In the genomic region with DNA sequence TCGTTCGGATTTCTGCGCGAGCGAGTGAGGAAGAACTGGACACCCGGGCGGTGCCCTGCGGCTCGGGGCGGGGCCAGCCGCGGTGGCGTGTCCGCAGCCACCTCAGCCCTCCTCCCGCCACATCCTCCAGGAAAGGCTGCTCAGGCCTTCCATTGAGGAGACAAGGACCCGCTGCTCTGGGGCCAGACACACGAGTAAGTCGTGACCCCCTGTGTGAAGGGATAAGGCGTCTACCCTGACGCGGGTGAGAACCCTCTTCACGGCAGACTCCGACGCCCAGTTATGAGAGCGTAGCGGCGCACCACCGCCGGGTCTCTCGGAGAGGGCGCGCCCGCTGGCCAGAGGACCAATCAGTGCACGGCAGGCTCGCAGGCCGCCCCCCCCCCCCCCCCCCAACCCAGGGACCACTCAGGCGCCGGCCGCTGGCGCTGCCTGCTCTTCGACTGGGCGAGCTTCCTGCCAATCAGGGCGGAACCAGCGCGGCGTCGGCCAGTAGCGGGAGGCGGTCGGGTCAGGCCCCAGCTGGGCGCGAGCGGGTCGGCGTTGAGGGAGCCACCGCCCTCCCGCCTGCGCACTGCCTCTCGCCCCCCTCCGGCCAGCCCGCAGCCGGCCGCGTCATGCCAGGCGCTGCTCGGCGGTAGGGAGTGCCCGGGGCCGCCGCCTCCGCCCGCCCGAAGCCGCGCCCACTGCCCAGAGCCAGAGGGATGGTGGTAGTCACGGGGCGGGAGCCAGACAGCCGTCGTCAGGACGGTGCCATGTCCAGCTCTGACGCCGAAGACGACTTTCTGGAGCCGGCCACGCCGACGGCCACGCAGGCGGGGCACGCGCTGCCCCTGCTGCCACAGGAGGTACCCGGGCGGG, we compare ENCODE assay signal across 8 cellular contexts. TPM values are rescaled to one million over a fixed set of nuclear protein-coding genes. Genes with fewer than 3 reads are reported as not detected.
DNase-seq lines count a peak whose midpoint lies in the region; FAIRE-seq and TF ChIP-seq lines count a peak whose summit lies in the region.

A gene (plus strand): TSS at position 521 of the 861 bp plus-strand sequence. CDS start 184 bp downstream, at position 705.

- peak within 1 kb of the TSS; percentile 87 to 95 for H3K4me3 ChIP-seq in neutrophil (ENCODE audit: low read depth in 1 of 2, low read length in 1 of 2)

- H3K27ac ChIP-seq in neutrophil: peak within 1 kb of the TSS; percentile 97

- DNase-seq in GM04504 (ENCODE audit: low read depth) (peak; percentile 97), HFFc6 (peak; percentile 99), NAMALWA (ENCODE audit: low spot score) (peak; percentile 98), SK-MEL-5 (ENCODE audit: low read depth, low spot score) (peak; percentile 99), frontal cortex (ENCODE audit: low spot score in 2 of 2) (peak; percentile 99)
- peak; percentile 97 for DNase-seq in activated naive CD4-positive, alpha-beta T cell treated with anti-CD3 and anti-CD28 coated beads for 36 hours

- intact Hi-C loops in activated naive CD4-positive, alpha-beta T cell treated with anti-CD3 and anti-CD28 coated beads for 36 hours (cut with micrococcal nuclease): loop anchor here (1.0 to 2.0 kb wide), 10 partner anchors 26 to 877 kb away; a partner anchor contains a TSS

- peaks cover 11% of the 10 kb centered on the region; the same call in 1 of the 2 replicates for H3K36me3 Mint-ChIP-seq in HFFc6 (ENCODE audit: low read depth)
- H3K36me3 Mint-ChIP-seq in activated naive CD4-positive, alpha-beta T cell treated with anti-CD3 and anti-CD28 coated beads for 36 hours (ENCODE audit: low read depth): no peaks in the 10 kb centered on the region

- in situ Hi-C loops in SK-MEL-5 (cut with HindIII; ENCODE audit: low pct_unique_long_range_greater_than_20kb, low sequenced_read_pairs): no loop called here

- H3K4me1 ChIP-seq in neutrophil (ENCODE audit: control insufficient read depth in 1 of 2, insufficient read depth in 1 of 2, low read depth in 1 of 2, low read length in 1 of 2): peaks cover 35 to 39% of the 10 kb centered on the region in 2 experiments

- no peaks in the 10 kb centered on the region; the same call in 1 of the 2 replicates for H3K9me3 Mint-ChIP-seq in HFFc6
- H3K9me3 Mint-ChIP-seq in activated naive CD4-positive, alpha-beta T cell treated with anti-CD3 and anti-CD28 coated beads for 36 hours: no peaks in the 10 kb centered on the region

- peaks cover 39% of the 10 kb centered on the region for H3K4me1 Mint-ChIP-seq in HFFc6 (ENCODE audit: low read depth)
- H3K4me1 Mint-ChIP-seq in activated naive CD4-positive, alpha-beta T cell treated with anti-CD3 and anti-CD28 coated beads for 36 hours (ENCODE audit: low read depth): peaks cover 41% of the 10 kb centered on the region

- peaks cover 12% of the 10 kb centered on the region for H3K27me3 ChIP-seq in neutrophil

- peaks cover 6% of the 10 kb centered on the region for H3K36me3 ChIP-seq in neutrophil

- H3K4me3 Mint-ChIP-seq in HFFc6: peak within 1 kb of the TSS; percentile 93
- H3K4me3 Mint-ChIP-seq in activated naive CD4-positive, alpha-beta T cell treated with anti-CD3 and anti-CD28 coated beads for 36 hours: peak within 1 kb of the TSS; percentile 83

- peak within 1 kb of the TSS; percentile 97 for H3K27ac Mint-ChIP-seq in HFFc6
- H3K27ac Mint-ChIP-seq in activated naive CD4-positive, alpha-beta T cell treated with anti-CD3 and anti-CD28 coated beads for 36 hours: peak within 1 kb of the TSS; percentile 80

- TF ChIP-seq CTCF in HFFc6 (IDR thresholded peaks at IDR 0.05): no peak; the same call in 1 of the 2 replicates
- peak; percentile 44 for TF ChIP-seq CTCF in neutrophil (IDR thresholded peaks at IDR 0.05)
- no peak for TF ChIP-seq CTCF in subcutaneous adipose tissue (IDR thresholded peaks at IDR 0.05; ENCODE audit: low read depth)

- FAIRE-seq in frontal cortex (lab: Jason Lieb, UNC): no peak

- no peaks in the 10 kb centered on the region for H3K9me3 ChIP-seq in neutrophil

- H3K27me3 Mint-ChIP-seq in HFFc6 (ENCODE audit: insufficient read depth): no peaks in the 10 kb centered on the region; the same call in 1 of the 2 replicates
- H3K27me3 Mint-ChIP-seq in activated naive CD4-positive, alpha-beta T cell treated with anti-CD3 and anti-CD28 coated beads for 36 hours (ENCODE audit: low read depth): no peaks in the 10 kb centered on the region

- CTCF ChIA-PET in activated naive CD4-positive, alpha-beta T cell treated with anti-CD3 and anti-CD28 coated beads for 36 hours (lab: Charles Lee): no interaction called here

RNA-seq across cellular contexts. Expression of the gene that starts here (rescaled TPM):
- total RNA-seq in HFFc6 (2021; fragmentation: NEBNext Ultra II Directional; extraction: Animal tissue kit (Norgen Biotek cat#: 25700)): 10 to 100 TPM in 3 of 6 experiments, 1 to 10 TPM in 3; 8.2 to 11.8 (median 10.1) TPM
- 20.9 and 24.5 TPM in 2 replicates for total RNA-seq in SK-MEL-5 (2014; rRNA removed; shearing (Covaris generic))
- 26.3 and 31.3 TPM in 2 replicates for polyA plus RNA-seq in SK-MEL-5 (2015; cell fraction: cytosol; rRNA removed)
- polyA plus RNA-seq in SK-MEL-5 (2015; cell fraction: nucleus; rRNA removed): 93.4 and 103 TPM in 2 replicates
- 1 to 10 TPM; 6.3 to 7.5 TPM for total RNA-seq in activated naive CD4-positive, alpha-beta T cell treated with anti-CD3 and anti-CD28 coated beads for 36 hours
- total RNA-seq in frontal cortex (33.8 TPM), subcutaneous adipose tissue (10 to 100 TPM in 3 of 4 donors, 1 to 10 TPM in 1; 9.5 to 25.2 (median 18.6) TPM)

Comparison
In these comparisons a context has a peak if more than half of its experiments do, and no peak if none do; other contexts are left out.
1. Peak in every context shown above with its lines: DNase-seq, H3K4me3 ChIP-seq and H3K27ac ChIP-seq.